In the genomic region with DNA sequence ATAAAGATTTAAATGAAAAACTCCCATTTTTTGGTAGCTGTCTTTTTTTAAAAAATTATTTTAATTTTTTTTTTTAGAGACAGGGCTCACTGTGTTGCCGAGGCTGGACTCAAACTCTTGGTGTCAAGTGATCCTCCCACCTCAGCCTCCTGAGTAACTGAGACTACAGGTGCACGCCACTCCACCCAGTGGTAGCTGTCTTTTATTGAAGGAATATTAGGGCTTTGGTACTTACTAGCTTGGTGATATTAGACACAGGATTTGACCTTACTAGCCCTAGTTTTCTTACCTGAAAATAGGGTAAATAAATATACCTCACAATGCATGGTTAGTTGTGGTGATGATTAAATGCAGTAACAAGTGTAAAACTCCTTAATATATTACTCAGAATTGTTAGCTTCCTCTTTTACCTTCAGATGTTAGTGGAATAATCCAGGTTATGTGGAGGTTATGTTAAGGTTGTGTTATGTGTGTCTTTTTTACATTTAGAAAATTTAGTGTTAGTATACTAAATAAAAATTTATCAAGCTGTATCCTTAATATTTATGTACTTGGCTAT, we compare ENCODE assay signal across 1 cellular context.
TF ChIP-seq lines count a peak whose summit lies in the region.

No MANE protein-coding gene starts in this region.

TF ChIP-seq in WTC11, 78 proteins besides CTCF, POLR2A, EP300 and RAD21 (continued from another document):
- TF ChIP-seq, protein P1, sequence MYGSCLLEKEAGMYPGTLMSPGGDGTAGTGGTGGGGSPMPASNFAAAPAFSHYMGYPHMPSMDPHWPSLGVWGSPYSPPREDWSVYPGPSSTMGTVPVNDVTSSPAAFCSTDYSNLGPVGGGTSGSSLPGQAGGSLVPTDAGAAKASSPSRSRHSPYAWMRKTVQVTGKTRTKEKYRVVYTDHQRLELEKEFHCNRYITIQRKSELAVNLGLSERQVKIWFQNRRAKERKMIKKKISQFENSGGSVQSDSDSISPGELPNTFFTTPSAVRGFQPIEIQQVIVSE (CRISPR knock-in tag; IDR thresholded peaks at IDR 0.05; ENCODE audit: borderline replicate concordance) = no peak
- TF ChIP-seq, protein P2, sequence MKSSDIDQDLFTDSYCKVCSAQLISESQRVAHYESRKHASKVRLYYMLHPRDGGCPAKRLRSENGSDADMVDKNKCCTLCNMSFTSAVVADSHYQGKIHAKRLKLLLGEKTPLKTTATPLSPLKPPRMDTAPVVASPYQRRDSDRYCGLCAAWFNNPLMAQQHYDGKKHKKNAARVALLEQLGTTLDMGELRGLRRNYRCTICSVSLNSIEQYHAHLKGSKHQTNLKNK (CRISPR knock-in tag; IDR thresholded peaks at IDR 0.05) = no peak
- TF ChIP-seq, protein P3, sequence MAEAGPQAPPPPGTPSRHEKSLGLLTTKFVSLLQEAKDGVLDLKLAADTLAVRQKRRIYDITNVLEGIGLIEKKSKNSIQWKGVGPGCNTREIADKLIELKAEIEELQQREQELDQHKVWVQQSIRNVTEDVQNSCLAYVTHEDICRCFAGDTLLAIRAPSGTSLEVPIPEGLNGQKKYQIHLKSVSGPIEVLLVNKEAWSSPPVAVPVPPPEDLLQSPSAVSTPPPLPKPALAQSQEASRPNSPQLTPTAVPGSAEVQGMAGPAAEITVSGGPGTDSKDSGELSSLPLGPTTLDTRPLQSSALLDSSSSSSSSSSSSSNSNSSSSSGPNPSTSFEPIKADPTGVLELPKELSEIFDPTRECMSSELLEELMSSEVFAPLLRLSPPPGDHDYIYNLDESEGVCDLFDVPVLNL (CRISPR knock-in tag; IDR thresholded peaks at IDR 0.05; ENCODE audit: borderline replicate concordance, low read depth) = no peak
- TF ChIP-seq, protein P4, sequence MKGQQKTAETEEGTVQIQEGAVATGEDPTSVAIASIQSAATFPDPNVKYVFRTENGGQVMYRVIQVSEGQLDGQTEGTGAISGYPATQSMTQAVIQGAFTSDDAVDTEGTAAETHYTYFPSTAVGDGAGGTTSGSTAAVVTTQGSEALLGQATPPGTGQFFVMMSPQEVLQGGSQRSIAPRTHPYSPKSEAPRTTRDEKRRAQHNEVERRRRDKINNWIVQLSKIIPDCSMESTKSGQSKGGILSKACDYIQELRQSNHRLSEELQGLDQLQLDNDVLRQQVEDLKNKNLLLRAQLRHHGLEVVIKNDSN (CRISPR knock-in tag; IDR thresholded peaks at IDR 0.05) = no peak
- TF ChIP-seq, protein P5, sequence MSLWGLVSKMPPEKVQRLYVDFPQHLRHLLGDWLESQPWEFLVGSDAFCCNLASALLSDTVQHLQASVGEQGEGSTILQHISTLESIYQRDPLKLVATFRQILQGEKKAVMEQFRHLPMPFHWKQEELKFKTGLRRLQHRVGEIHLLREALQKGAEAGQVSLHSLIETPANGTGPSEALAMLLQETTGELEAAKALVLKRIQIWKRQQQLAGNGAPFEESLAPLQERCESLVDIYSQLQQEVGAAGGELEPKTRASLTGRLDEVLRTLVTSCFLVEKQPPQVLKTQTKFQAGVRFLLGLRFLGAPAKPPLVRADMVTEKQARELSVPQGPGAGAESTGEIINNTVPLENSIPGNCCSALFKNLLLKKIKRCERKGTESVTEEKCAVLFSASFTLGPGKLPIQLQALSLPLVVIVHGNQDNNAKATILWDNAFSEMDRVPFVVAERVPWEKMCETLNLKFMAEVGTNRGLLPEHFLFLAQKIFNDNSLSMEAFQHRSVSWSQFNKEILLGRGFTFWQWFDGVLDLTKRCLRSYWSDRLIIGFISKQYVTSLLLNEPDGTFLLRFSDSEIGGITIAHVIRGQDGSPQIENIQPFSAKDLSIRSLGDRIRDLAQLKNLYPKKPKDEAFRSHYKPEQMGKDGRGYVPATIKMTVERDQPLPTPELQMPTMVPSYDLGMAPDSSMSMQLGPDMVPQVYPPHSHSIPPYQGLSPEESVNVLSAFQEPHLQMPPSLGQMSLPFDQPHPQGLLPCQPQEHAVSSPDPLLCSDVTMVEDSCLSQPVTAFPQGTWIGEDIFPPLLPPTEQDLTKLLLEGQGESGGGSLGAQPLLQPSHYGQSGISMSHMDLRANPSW (CRISPR knock-in tag; conservative IDR thresholded peaks at IDR 0.05; ENCODE audit: low read depth) = no peak
- TF ChIP-seq, protein P6, sequence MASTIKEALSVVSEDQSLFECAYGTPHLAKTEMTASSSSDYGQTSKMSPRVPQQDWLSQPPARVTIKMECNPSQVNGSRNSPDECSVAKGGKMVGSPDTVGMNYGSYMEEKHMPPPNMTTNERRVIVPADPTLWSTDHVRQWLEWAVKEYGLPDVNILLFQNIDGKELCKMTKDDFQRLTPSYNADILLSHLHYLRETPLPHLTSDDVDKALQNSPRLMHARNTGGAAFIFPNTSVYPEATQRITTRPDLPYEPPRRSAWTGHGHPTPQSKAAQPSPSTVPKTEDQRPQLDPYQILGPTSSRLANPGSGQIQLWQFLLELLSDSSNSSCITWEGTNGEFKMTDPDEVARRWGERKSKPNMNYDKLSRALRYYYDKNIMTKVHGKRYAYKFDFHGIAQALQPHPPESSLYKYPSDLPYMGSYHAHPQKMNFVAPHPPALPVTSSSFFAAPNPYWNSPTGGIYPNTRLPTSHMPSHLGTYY (CRISPR knock-in tag; IDR thresholded peaks at IDR 0.05) = no peak
- TF ChIP-seq NR1H2 (CRISPR knock-in tag; IDR thresholded peaks at IDR 0.05) = no peak
- TF ChIP-seq, protein P7, sequence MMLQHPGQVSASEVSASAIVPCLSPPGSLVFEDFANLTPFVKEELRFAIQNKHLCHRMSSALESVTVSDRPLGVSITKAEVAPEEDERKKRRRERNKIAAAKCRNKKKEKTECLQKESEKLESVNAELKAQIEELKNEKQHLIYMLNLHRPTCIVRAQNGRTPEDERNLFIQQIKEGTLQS (CRISPR knock-in tag; conservative IDR thresholded peaks at IDR 0.05) = no peak
- no peak for TF ChIP-seq SMAD4 (CRISPR knock-in tag; IDR thresholded peaks at IDR 0.05)
- TF ChIP-seq, protein P8, sequence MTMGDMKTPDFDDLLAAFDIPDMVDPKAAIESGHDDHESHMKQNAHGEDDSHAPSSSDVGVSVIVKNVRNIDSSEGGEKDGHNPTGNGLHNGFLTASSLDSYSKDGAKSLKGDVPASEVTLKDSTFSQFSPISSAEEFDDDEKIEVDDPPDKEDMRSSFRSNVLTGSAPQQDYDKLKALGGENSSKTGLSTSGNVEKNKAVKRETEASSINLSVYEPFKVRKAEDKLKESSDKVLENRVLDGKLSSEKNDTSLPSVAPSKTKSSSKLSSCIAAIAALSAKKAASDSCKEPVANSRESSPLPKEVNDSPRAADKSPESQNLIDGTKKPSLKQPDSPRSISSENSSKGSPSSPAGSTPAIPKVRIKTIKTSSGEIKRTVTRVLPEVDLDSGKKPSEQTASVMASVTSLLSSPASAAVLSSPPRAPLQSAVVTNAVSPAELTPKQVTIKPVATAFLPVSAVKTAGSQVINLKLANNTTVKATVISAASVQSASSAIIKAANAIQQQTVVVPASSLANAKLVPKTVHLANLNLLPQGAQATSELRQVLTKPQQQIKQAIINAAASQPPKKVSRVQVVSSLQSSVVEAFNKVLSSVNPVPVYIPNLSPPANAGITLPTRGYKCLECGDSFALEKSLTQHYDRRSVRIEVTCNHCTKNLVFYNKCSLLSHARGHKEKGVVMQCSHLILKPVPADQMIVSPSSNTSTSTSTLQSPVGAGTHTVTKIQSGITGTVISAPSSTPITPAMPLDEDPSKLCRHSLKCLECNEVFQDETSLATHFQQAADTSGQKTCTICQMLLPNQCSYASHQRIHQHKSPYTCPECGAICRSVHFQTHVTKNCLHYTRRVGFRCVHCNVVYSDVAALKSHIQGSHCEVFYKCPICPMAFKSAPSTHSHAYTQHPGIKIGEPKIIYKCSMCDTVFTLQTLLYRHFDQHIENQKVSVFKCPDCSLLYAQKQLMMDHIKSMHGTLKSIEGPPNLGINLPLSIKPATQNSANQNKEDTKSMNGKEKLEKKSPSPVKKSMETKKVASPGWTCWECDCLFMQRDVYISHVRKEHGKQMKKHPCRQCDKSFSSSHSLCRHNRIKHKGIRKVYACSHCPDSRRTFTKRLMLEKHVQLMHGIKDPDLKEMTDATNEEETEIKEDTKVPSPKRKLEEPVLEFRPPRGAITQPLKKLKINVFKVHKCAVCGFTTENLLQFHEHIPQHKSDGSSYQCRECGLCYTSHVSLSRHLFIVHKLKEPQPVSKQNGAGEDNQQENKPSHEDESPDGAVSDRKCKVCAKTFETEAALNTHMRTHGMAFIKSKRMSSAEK (CRISPR knock-in tag; IDR thresholded peaks at IDR 0.05; ENCODE audit: borderline replicate concordance) = no peak
